ENCODE assay signal across 16 cellular contexts in the genomic region with DNA sequence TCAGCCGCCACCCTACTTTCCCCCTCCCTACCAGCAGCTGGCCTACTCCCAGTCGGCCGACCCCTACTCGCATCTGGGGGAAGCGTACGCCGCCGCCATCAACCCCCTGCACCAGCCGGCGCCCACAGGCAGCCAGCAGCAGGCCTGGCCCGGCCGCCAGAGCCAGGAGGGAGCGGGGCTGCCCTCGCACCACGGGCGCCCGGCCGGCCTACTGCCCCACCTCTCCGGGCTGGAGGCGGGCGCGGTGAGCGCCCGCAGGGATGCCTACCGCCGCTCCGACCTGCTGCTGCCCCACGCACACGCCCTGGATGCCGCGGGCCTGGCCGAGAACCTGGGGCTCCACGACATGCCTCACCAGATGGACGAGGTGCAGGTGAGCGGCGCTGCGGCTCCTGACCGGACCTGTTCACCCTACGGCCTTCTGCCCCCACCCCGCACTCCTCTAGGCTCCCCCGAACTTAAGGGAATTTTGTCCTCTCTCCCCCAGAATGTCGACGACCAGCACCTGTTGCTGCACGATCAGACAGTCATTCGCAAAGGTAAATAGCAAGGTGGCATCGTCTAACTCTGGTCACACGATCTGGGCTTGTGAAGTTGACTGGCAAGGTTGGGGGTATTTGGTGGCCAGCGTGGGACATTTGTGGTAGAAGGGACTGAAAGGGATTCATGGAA. TPM values are rescaled to one million over a fixed set of nuclear protein-coding genes. Genes with fewer than 3 reads are reported as not detected.
A peak's percentile ranks its signal among the peaks of the same experiment; 100 is the strongest.
DNase-seq lines count a peak whose midpoint lies in the region; ATAC-seq and TF ChIP-seq lines count a peak whose summit lies in the region.
"Had no signal": no experiment of that assay in that cellular context is flagged by ENCODE, and none has a peak within 500 bp of the region (broad histone marks: within the 10 kb centered on the region; RNA-seq: fewer than 3 reads in every experiment).

No MANE protein-coding gene starts in this region.

- H3K4me3 ChIP-seq in AG10803 (ENCODE audit: low read length), result peak overlapping the region; percentile 98
- H3K4me3 ChIP-seq in HUES6 (ENCODE audit: low read depth, low read length), result peak overlapping the region; percentile 95
- peak overlapping the region; percentile 98 for H3K4me3 ChIP-seq in epithelial cell of esophagus (ENCODE audit: low read length)
- peak overlapping the region; percentile 76 to 80 for H3K4me3 ChIP-seq in muscle layer of colon (ENCODE audit: low read depth in 1 of 2, low read length in 2 of 2)
- H3K4me3 ChIP-seq in gastroesophageal sphincter, result peak overlapping the region in 1 of 2 donors; percentile 58

- WGBS in gastroesophageal sphincter (ENCODE audit: low coverage in 1 of 2), 2 donors, result 35 to 44% methylated on average over 9 to 10 of the region's 48 CpGs

- ATAC-seq in HG03025 (IDR thresholded peaks at IDR 0.05; ENCODE audit: low FRiP score, unreplicated experiment) (no peak), gastroesophageal sphincter (no peak), HG03469 (IDR thresholded peaks at IDR 0.05; ENCODE audit: unreplicated experiment) (no peak)
- ATAC-seq: HCT116, natural killer cell had no signal

- no peak for TF ChIP-seq EP300 in gastroesophageal sphincter (IDR thresholded peaks at IDR 0.05)

- H3K9ac ChIP-seq in HUES6 (ENCODE audit: low read length) (peak overlapping the region; percentile 90), muscle layer of colon (ENCODE audit: low read length) (peak overlapping the region; percentile 97)
- H3K9ac ChIP-seq: BLaER1 treated with 17β-estradiol and CSF1 and Interleukin-3, amounts not matched to agents 10 nM and 100 nM had no signal

- H3K36me3 ChIP-seq in HUES6 (ENCODE audit: control insufficient read depth, insufficient read depth, low read length) (peaks cover 44% of the 10 kb centered on the region), muscle layer of colon (ENCODE audit: insufficient read depth, low read length) (peaks cover 4% of the 10 kb centered on the region), gastroesophageal sphincter (no peaks in the 10 kb centered on the region)
- H3K36me3 ChIP-seq: BLaER1 treated with 17β-estradiol and CSF1 and Interleukin-3, amounts not matched to agents 10 nM and 100 nM had no signal

- H3K9me3 ChIP-seq in HUES6 (ENCODE audit: control insufficient read depth, insufficient read depth, low read depth, low read length) (no peaks in the 10 kb centered on the region), muscle layer of colon (ENCODE audit: low read length) (no peaks in the 10 kb centered on the region), gastroesophageal sphincter (no peaks in the 10 kb centered on the region)

- no peak for DNase-seq in AG10803 (ENCODE audit: low read depth)
- peak; percentile 20 for DNase-seq in epithelial cell of esophagus (ENCODE audit: low read depth)
- no peak for DNase-seq in mesenteric fat pad (ENCODE audit: low spot score)
- DNase-seq: activated CD4-positive, CD25-positive, alpha-beta regulatory T cell treated with anti-CD3 and anti-CD28 coated beads, Interleukin-2, amount 50 U/mL, for 72 hours; activated gamma-delta T cell treated with Interleukin-2 at 50 U/mL for 16 hours; dermis blood vessel endothelial cell; natural killer cell; NCI-H446; stimulated activated naive CD4-positive, alpha-beta T cell had no signal

- peaks cover 51% of the 10 kb centered on the region for H3K27me3 ChIP-seq in HUES6 (ENCODE audit: control insufficient read depth, insufficient read depth, low read length)
- peaks cover 23 to 52% of the 10 kb centered on the region in 2 donors for H3K27me3 ChIP-seq in muscle layer of colon (ENCODE audit: control insufficient read depth in 1 of 2, insufficient read depth in 2 of 2, low read length in 2 of 2)
- H3K27me3 ChIP-seq in gastroesophageal sphincter, result peaks cover 99% of the 10 kb centered on the region

- H3K4me1 ChIP-seq in HUES6 (ENCODE audit: control insufficient read depth, insufficient read depth, low read length) (peaks cover 47% of the 10 kb centered on the region), muscle layer of colon (ENCODE audit: insufficient read depth, low read length) (peaks cover 24% of the 10 kb centered on the region), gastroesophageal sphincter (peaks cover 0 to 51% (median 24%) of the 10 kb centered on the region in 3 donors)

- peak overlapping the region; percentile 89; the same call in 1 of the 2 replicates for H3K27ac ChIP-seq in HUES6 (ENCODE audit: low read depth, low read length)
- peak overlapping the region; percentile 81 for H3K27ac ChIP-seq in muscle layer of colon (ENCODE audit: low read depth, low read length)
- H3K27ac ChIP-seq in gastroesophageal sphincter, result peak overlapping the region in 2 of 4 donors; percentile 43 to 81
- H3K27ac ChIP-seq: BLaER1 treated with 17β-estradiol and CSF1 and Interleukin-3, amounts not matched to agents 10 nM and 100 nM had no signal

- TF ChIP-seq POLR2A in gastroesophageal sphincter (IDR thresholded peaks at IDR 0.05), result no peak

- TF ChIP-seq CTCF in AG10803 (conservative IDR thresholded peaks at IDR 0.05; ENCODE audit: low read length) (no peak), epithelial cell of esophagus (IDR thresholded peaks at IDR 0.05; ENCODE audit: insufficient read depth, low read depth, low read length, missing control alignments) (no peak), gastroesophageal sphincter (IDR thresholded peaks at IDR 0.05) (no peak)

RNA-seq across cellular contexts. Expression of gene TFAP2C, which starts 2.3 kb away (rescaled TPM):
- total RNA-seq in gastroesophageal sphincter (1 to 10 TPM in 2 of 4 donors, under 1 TPM in 2; 0.16 to 4.1 (median 2.2) TPM), mesenteric fat pad (1.3 TPM)
- total RNA-seq: dermis blood vessel endothelial cell, natural killer cell had no signal
